19 cellular contexts compared by ENCODE assay signal in genomic region chr16:5004311-5004710, GRCh38. TPM values are rescaled to one million over a fixed set of nuclear protein-coding genes. Genes with fewer than 3 reads are reported as not detected.
"Had no signal": no experiment of that assay in that cellular context is flagged by ENCODE, and none has a peak within 500 bp of the region (broad histone marks: within the 10 kb centered on the region; RNA-seq: fewer than 3 reads in every experiment).

No MANE protein-coding gene starts in this region.

- H3K36me3 ChIP-seq: cardiac muscle cell, gastrocnemius medialis, ovary, thoracic aorta had no signal

- ATAC-seq: effector memory CD8-positive, alpha-beta T cell; gastrocnemius medialis; left colon; mucosa of descending colon; naive thymus-derived CD8-positive, alpha-beta T cell; stimulated activated naive B cell treated with anti-CD40 and anti-IgM and Interleukin-4, amounts not matched to agents 10 μg/mL and 1 μg/mL and 100 μg/mL, for 72 hours; stimulated activated naive CD8-positive, alpha-beta T cell treated with anti-CD3 and anti-CD28 coated beads, Interleukin-15, amount 100 ng/mL, for 72 hours had no signal

- DNase-seq: effector memory CD8-positive, alpha-beta T cell; gastrocnemius medialis; immature natural killer cell; left colon; mucosa of descending colon; ovary; right cardiac atrium; small intestine; stimulated activated CD4-positive, alpha-beta T cell treated with anti-CD3 and anti-CD28 coated beads, Interleukin-4, amount 100 ng/mL, for 24 hours; stimulated activated naive B cell treated with anti-CD40 and anti-IgM and Interleukin-4, amounts not matched to agents 10 μg/mL and 1 μg/mL and 100 μg/mL, for 72 hours; stimulated activated naive CD8-positive, alpha-beta T cell treated with anti-CD3 and anti-CD28 coated beads, Interleukin-15, amount 100 ng/mL, for 72 hours; substantia nigra; trophoblast cell had no signal

- H3K9me3 ChIP-seq: esophagus muscularis mucosa, gastrocnemius medialis, mucosa of descending colon, ovary, thoracic aorta had no signal

- FAIRE-seq: keratinocyte, small intestine had no signal

- H3K27ac Mint-ChIP-seq: effector memory CD8-positive, alpha-beta T cell; immature natural killer cell; stimulated activated naive B cell treated with anti-CD40 and anti-IgM and Interleukin-4, amounts not matched to agents 10 μg/mL and 1 μg/mL and 100 μg/mL, for 72 hours; stimulated activated naive CD8-positive, alpha-beta T cell treated with anti-CD3 and anti-CD28 coated beads, Interleukin-15, amount 100 ng/mL, for 72 hours had no signal

- H3K36me3 Mint-ChIP-seq: immature natural killer cell; naive thymus-derived CD8-positive, alpha-beta T cell; stimulated activated naive B cell treated with anti-CD40 and anti-IgM and Interleukin-4, amounts not matched to agents 10 μg/mL and 1 μg/mL and 100 μg/mL, for 72 hours had no signal

- H3K4me1 ChIP-seq: esophagus muscularis mucosa, gastrocnemius medialis had no signal

- H3K4me1 Mint-ChIP-seq: immature natural killer cell; naive thymus-derived CD8-positive, alpha-beta T cell; stimulated activated naive B cell treated with anti-CD40 and anti-IgM and Interleukin-4, amounts not matched to agents 10 μg/mL and 1 μg/mL and 100 μg/mL, for 72 hours; stimulated activated naive CD8-positive, alpha-beta T cell treated with anti-CD3 and anti-CD28 coated beads, Interleukin-15, amount 100 ng/mL, for 72 hours had no signal

- H3K9me3 Mint-ChIP-seq: effector memory CD8-positive, alpha-beta T cell; immature natural killer cell; naive thymus-derived CD8-positive, alpha-beta T cell; stimulated activated naive B cell treated with anti-CD40 and anti-IgM and Interleukin-4, amounts not matched to agents 10 μg/mL and 1 μg/mL and 100 μg/mL, for 72 hours; stimulated activated naive CD8-positive, alpha-beta T cell treated with anti-CD3 and anti-CD28 coated beads, Interleukin-15, amount 100 ng/mL, for 72 hours had no signal

- H3K27me3 ChIP-seq: cardiac muscle cell, gastrocnemius medialis, ovary had no signal

- H3K4me3 Mint-ChIP-seq: effector memory CD8-positive, alpha-beta T cell; immature natural killer cell; naive thymus-derived CD8-positive, alpha-beta T cell; stimulated activated naive B cell treated with anti-CD40 and anti-IgM and Interleukin-4, amounts not matched to agents 10 μg/mL and 1 μg/mL and 100 μg/mL, for 72 hours; stimulated activated naive CD8-positive, alpha-beta T cell treated with anti-CD3 and anti-CD28 coated beads, Interleukin-15, amount 100 ng/mL, for 72 hours had no signal

- H3K27ac ChIP-seq: cardiac muscle cell, epithelial cell of prostate, esophagus muscularis mucosa, gastrocnemius medialis, ovary, thoracic aorta had no signal

- H3K4me3 ChIP-seq: cardiac muscle cell, esophagus muscularis mucosa, gastrocnemius medialis, mucosa of descending colon, ovary, thoracic aorta had no signal

RNA-seq across cellular contexts. Expression of gene SEC14L5, which starts 46.2 kb away (rescaled TPM):
- total RNA-seq: naive thymus-derived CD8-positive, alpha-beta T cell had no signal
- polyA plus RNA-seq: cardiac muscle cell; immature natural killer cell; naive thymus-derived CD8-positive, alpha-beta T cell had no signal
